Comparison of ENCODE assay signal across 31 cellular contexts in genomic region chr1:72326494-72326893, GRCh38. TPM values are rescaled to one million over a fixed set of nuclear protein-coding genes. Genes with fewer than 3 reads are reported as not detected.
"Had no signal": no experiment of that assay in that cellular context is flagged by ENCODE, and none has a peak within 500 bp of the region (broad histone marks: within the 10 kb centered on the region; RNA-seq: fewer than 3 reads in every experiment).

No MANE protein-coding gene starts in this region.

- H3K4me1 ChIP-seq: body of pancreas, esophagus muscularis mucosa, foreskin keratinocyte, gastrocnemius medialis, heart left ventricle had no signal

- DNase-seq: activated B cell treated with CpG ODN at 0.5 μM for 24 hours; activated CD4-positive, alpha-beta T cell treated with anti-CD3 and anti-CD28 coated beads for 48 hours; activated CD4-positive, alpha-beta T cell treated with anti-CD3 and anti-CD28 coated beads, Interleukin-2, amount 50 U/mL, for 1 hour; activated CD4-positive, alpha-beta T cell treated with anti-CD3 and anti-CD28 coated beads, Interleukin-2, amount 50 U/mL, for 48 hours; activated CD8-positive, alpha-beta memory T cell treated with anti-CD3 and anti-CD28 coated beads for 24 hours; activated CD8-positive, alpha-beta T cell treated with anti-CD3 and anti-CD28 coated beads for 36 hours; activated effector memory CD4-positive, alpha-beta T cell treated with Interleukin-2 at 50 U/mL for 16 hours; activated gamma-delta T cell treated with Interleukin-2 at 50 U/mL for 16 hours; activated naive CD4-positive, alpha-beta T cell treated with anti-CD3 and anti-CD28 coated beads, Interleukin-2, amount 50 U/mL, for 16 hours; activated naive CD4-positive, alpha-beta T cell treated with Interleukin-2 at 50 U/mL for 16 hours; activated T-cell treated with anti-CD3 and anti-CD28 coated beads, Interleukin-2, amount 50 U/mL, for 4 hours; amniotic stem cell; anterior cingulate cortex; body of pancreas; caudate nucleus; cortex of kidney; dermis blood vessel endothelial cell; effector CD4-positive, alpha-beta T cell; effector memory CD8-positive, alpha-beta T cell; erythroblast; foreskin keratinocyte; gastrocnemius medialis; glutamatergic neuron; heart left ventricle; T-helper 1 cell; T-helper 17 cell; T1000; WERI-Rb-1 had no signal

- ATAC-seq: activated CD4-positive, CD25-positive, alpha-beta regulatory T cell treated with anti-CD3 and anti-CD28 coated beads, Interleukin-2, amount 50 U/mL, for 24 hours; activated CD8-positive, alpha-beta T cell treated with anti-CD3 and anti-CD28 coated beads for 36 hours; activated T-cell treated with anti-CD3 and anti-CD28 coated beads, Interleukin-2, amount 50 U/mL, for 4 hours; activated T-helper 17 cell treated with anti-CD3 and anti-CD28 coated beads, Interleukin-2, amount 50 U/mL, for 72 hours; body of pancreas; effector memory CD8-positive, alpha-beta T cell; foreskin keratinocyte; gastrocnemius medialis; heart left ventricle; T-helper 17 cell had no signal

- H3K27ac ChIP-seq: body of pancreas, esophagus muscularis mucosa, foreskin keratinocyte, gastrocnemius medialis, heart left ventricle, WERI-Rb-1 had no signal

- H3K4me3 ChIP-seq: body of pancreas, esophagus muscularis mucosa, gastrocnemius medialis, heart left ventricle had no signal

- H3K9me3 ChIP-seq: body of pancreas, esophagus muscularis mucosa, gastrocnemius medialis, heart left ventricle had no signal

- H3K36me3 ChIP-seq: esophagus muscularis mucosa, gastrocnemius medialis, heart left ventricle, WERI-Rb-1 had no signal

- H3K27me3 ChIP-seq: body of pancreas, esophagus muscularis mucosa, foreskin keratinocyte, gastrocnemius medialis, heart left ventricle had no signal

RNA-seq across cellular contexts. Expression of gene NEGR1, which starts 44.2 kb away (rescaled TPM):
- total RNA-seq: activated B cell treated with CpG ODN at 0.5 μM for 24 hours; activated CD8-positive, alpha-beta T cell treated with anti-CD3 and anti-CD28 coated beads for 36 hours; activated T-cell treated with anti-CD3 and anti-CD28 coated beads, Interleukin-2, amount 50 U/mL, for 4 hours; activated T-helper 17 cell treated with anti-CD3 and anti-CD28 coated beads, Interleukin-2, amount 50 U/mL, for 72 hours had no signal
